12 cellular contexts compared by ENCODE assay signal in genomic region chr10:11336703-11337102, GRCh38.
A peak's percentile ranks its signal among the peaks of the same experiment; 100 is the strongest.
DNase-seq lines count a peak whose midpoint lies in the region; ATAC-seq and TF ChIP-seq lines count a peak whose summit lies in the region.
"Had no signal": no experiment of that assay in that cellular context is flagged by ENCODE, and none has a peak within 500 bp of the region (broad histone marks: within the 10 kb centered on the region; RNA-seq: fewer than 3 reads in every experiment).

No MANE protein-coding gene starts in this region.

- H3K36me3 Mint-ChIP-seq in progenitor cell of endocrine pancreas (ENCODE audit: insufficient read depth) = no peaks in the 10 kb centered on the region

- no peaks in the 10 kb centered on the region for H3K9me3 Mint-ChIP-seq in progenitor cell of endocrine pancreas (ENCODE audit: low read depth)

- no peak overlapping the region for H3K27ac Mint-ChIP-seq in progenitor cell of endocrine pancreas

- no peak overlapping the region for H3K4me3 ChIP-seq in fibroblast of pulmonary artery (replicated peaks; ENCODE audit: low read depth, low read length)
- H3K4me3 ChIP-seq: ascending aorta had no signal

- TF ChIP-seq CTCF in fibroblast of pulmonary artery (IDR thresholded peaks at IDR 0.05; ENCODE audit: low read length, missing control alignments) = no peak
- TF ChIP-seq CTCF in progenitor cell of endocrine pancreas (IDR thresholded peaks at IDR 0.05; ENCODE audit: unreplicated experiment) = no peak

- H3K4me1 Mint-ChIP-seq in progenitor cell of endocrine pancreas (ENCODE audit: low read depth) = peaks cover 16% of the 10 kb centered on the region

- no peak for ATAC-seq in GM21528 (IDR thresholded peaks at IDR 0.05; ENCODE audit: low FRiP score, unreplicated experiment)

- in situ Hi-C loops in SK-MEL-5 (cut with HindIII; ENCODE audit: low pct_unique_long_range_greater_than_20kb, low sequenced_read_pairs) = no loop called here

- peaks cover 25% of the 10 kb centered on the region for H3K27me3 Mint-ChIP-seq in progenitor cell of endocrine pancreas

- H3K4me3 Mint-ChIP-seq in progenitor cell of endocrine pancreas (ENCODE audit: low read depth) = no peak overlapping the region

- DNase-seq in NCI-H187 treated with DMSO at 0.1 percent for 48 hours (lab: John Stamatoyannopoulos, UW) (peak; percentile 1), NCI-H187 (lab: John Stamatoyannopoulos, UW) (no peak), SK-MEL-5 (ENCODE audit: low read depth, low spot score) (peak; percentile 93), fibroblast of pulmonary artery (ENCODE audit: low read depth) (peak; percentile 4), nucleus accumbens (lab: John Stamatoyannopoulos, UW) (peak in 32 of 56 donors; percentile 15 to 71 (median 47)), progenitor cell of endocrine pancreas (ENCODE audit: low spot score, unreplicated experiment) (no peak)
- DNase-seq in stimulated activated CD4-positive, alpha-beta T cell treated with anti-CD3 and anti-CD28 coated beads, Interleukin-4, amount 100 ng/mL, for 1 hour = no peak
- DNase-seq: 8988T, DMS79, KBM-7 had no signal

Comparison
In these comparisons a context has a peak if more than half of its experiments do, and no peak if none do; other contexts are left out.
1. DNase-seq: peak in NCI-H187 treated with DMSO at 0.1 percent for 48 hours (single experiment), SK-MEL-5 (single experiment), fibroblast of pulmonary artery (single experiment) and nucleus accumbens (32 of 56); none in NCI-H187 (0 of 2), progenitor cell of endocrine pancreas (single experiment) and stimulated activated CD4-positive, alpha-beta T cell treated with anti-CD3 and anti-CD28 coated beads, Interleukin-4, amount 100 ng/mL, for 1 hour (single experiment).